8 cellular contexts compared by ENCODE assay signal in genomic region chr1:111739222-111739983, GRCh38. TPM values are rescaled to one million over a fixed set of nuclear protein-coding genes. Genes with fewer than 3 reads are reported as not detected.
DNase-seq lines count a peak whose midpoint lies in the region; ATAC-seq and TF ChIP-seq lines count a peak whose summit lies in the region.

Gene INKA2, minus strand, starts transcription at chr1:111739395. Its CDS starts 153 bp downstream, at chr1:111739242.

- peak; percentile 88 for ATAC-seq in HCT116
- peak; percentile 88 for ATAC-seq in omental fat pad (ENCODE audit: low FRiP score)

- BruUV-seq in HCT116 (replicated peaks; lab: Mats Ljungman, UMichigan): no TSS peak

- TF ChIP-seq RAD21 in HCT116 (IDR thresholded peaks at IDR 0.05; ENCODE audit: low read depth): no peak

- CTCF ChIA-PET in HCT116 (lab: Charles Lee): interaction anchor here (1.2 to 2.5 kb wide), 7 partner anchors 8 to 257 kb away, joined by 3 to 22 read pairs (median 5); no protein-coding TSS in a partner anchor

- TF ChIP-seq CTCF in GM06990 (IDR thresholded peaks at IDR 0.05; ENCODE audit: insufficient read depth, low read length, poor library complexity, severe bottlenecking): peak; percentile 12
- TF ChIP-seq CTCF in HCT116 (IDR thresholded peaks at IDR 0.05 in 2 of 3, conservative IDR thresholded peaks at IDR 0.05 in 1 of 3; ENCODE audit: borderline replicate concordance in 1 of 3, insufficient read depth in 1 of 3, low read depth in 2 of 3, low read length in 2 of 3): no peak
- no peak for TF ChIP-seq CTCF in MM.1S (IDR thresholded peaks at IDR 0.05; ENCODE audit: low read length)
- TF ChIP-seq CTCF in omental fat pad (IDR thresholded peaks at IDR 0.05): no peak
- TF ChIP-seq CTCF in thyroid gland (IDR thresholded peaks at IDR 0.05): no peak

- H3K9ac ChIP-seq in HCT116 (ENCODE audit: low read length) (peak within 1 kb of the TSS; percentile 49), MM.1S (ENCODE audit: low read length) (peak within 1 kb of the TSS; percentile 65; the same call in 1 of the 2 replicates)

- no peaks in the 10 kb centered on the region; the same call in 1 of the 2 replicates for H3K27me3 ChIP-seq in GM06990 (replicated peaks; ENCODE audit: control insufficient read depth, insufficient read depth, low read length)
- H3K27me3 ChIP-seq in HCT116 (ENCODE audit: insufficient read depth, low read length): peaks cover 4% of the 10 kb centered on the region; the same call in 1 of the 2 replicates
- H3K27me3 ChIP-seq in MM.1S (replicated peaks; ENCODE audit: insufficient read depth, low read length): no peaks in the 10 kb centered on the region
- no peaks in the 10 kb centered on the region for H3K27me3 ChIP-seq in thyroid gland

- in situ Hi-C loops in SK-MEL-5 (cut with HindIII; ENCODE audit: low pct_unique_long_range_greater_than_20kb, low sequenced_read_pairs): no loop called here

- WGBS in thyroid gland, 2 donors: 0 to 1% methylated on average over 11 to 35 of the region's 65 CpGs

- H3K9me2 ChIP-seq in HCT116 (ENCODE audit: insufficient read depth) (no peaks in the 10 kb centered on the region), MM.1S (replicated peaks; ENCODE audit: insufficient read depth, low read length) (no peaks in the 10 kb centered on the region)

- H3F3A ChIP-seq in MM.1S (ENCODE audit: insufficient read depth, low read length): peaks cover 10% of the 10 kb centered on the region; the same call in 1 of the 2 replicates

- peak; percentile 91 for DNase-seq in GM06990 (ENCODE audit: extremely low read depth, insufficient read length)
- peak; percentile 74 for DNase-seq in HCT116 (ENCODE audit: low read depth, low spot score)
- peak; percentile 80 for DNase-seq in MM.1S
- DNase-seq in SK-MEL-5 (ENCODE audit: low read depth, low spot score): peak; percentile 82
- peak; percentile 70 for DNase-seq in activated naive CD4-positive, alpha-beta T cell treated with anti-CD3 and anti-CD28 coated beads, Interleukin-2, amount 50 U/mL, for 16 hours
- DNase-seq in glomerular endothelial cell (ENCODE audit: extremely low read depth, low read depth, low spot score): no peak
- peak; percentile 50 for DNase-seq in omental fat pad (ENCODE audit: low spot score)
- DNase-seq in thyroid gland: peak; percentile 91

- no peaks in the 10 kb centered on the region for H3K9me3 ChIP-seq in HCT116 (ENCODE audit: control insufficient read depth in 1 of 2, insufficient read depth in 1 of 2, low read depth in 1 of 2, low read length in 2 of 2)
- H3K9me3 ChIP-seq in MM.1S (replicated peaks; ENCODE audit: insufficient read depth, low read length): no peaks in the 10 kb centered on the region
- H3K9me3 ChIP-seq in thyroid gland: no peaks in the 10 kb centered on the region

- no peaks in the 10 kb centered on the region for H4K20me1 ChIP-seq in HCT116 (ENCODE audit: insufficient read depth)
- H4K20me1 ChIP-seq in MM.1S (ENCODE audit: insufficient read depth, low read length): no peaks in the 10 kb centered on the region

- H3K4me2 ChIP-seq in HCT116 (ENCODE audit: low read length) (peak within 1 kb of the TSS; percentile 81), MM.1S (ENCODE audit: low read depth, low read length) (peak within 1 kb of the TSS; percentile 91)

- H3K79me2 ChIP-seq in HCT116 (ENCODE audit: insufficient read depth, low read length) (no peaks in the 10 kb centered on the region), MM.1S (ENCODE audit: low read length) (peaks cover 3% of the 10 kb centered on the region; the same call in 1 of the 2 replicates)

- TF ChIP-seq POLR2A in HCT116 (IDR thresholded peaks at IDR 0.05; ENCODE audit: borderline replicate concordance, extremely low read depth, insufficient read depth, insufficient read length) (peak; percentile 63), thyroid gland (IDR thresholded peaks at IDR 0.05) (peak in 1 of 2 donors; percentile 87)

- H3K4me1 ChIP-seq in HCT116 (ENCODE audit: control insufficient read depth in 1 of 2, insufficient read depth in 2 of 2, low read length in 2 of 2) (peaks cover 15 to 28% of the 10 kb centered on the region in 2 experiments; a peak in 3 of 4 replicates), MM.1S (ENCODE audit: low read length) (peaks cover 8% of the 10 kb centered on the region), thyroid gland (peaks cover 9 to 25% of the 10 kb centered on the region in 2 donors)

- RAD21 ChIA-PET in HCT116 (lab: Charles Lee; ENCODE audit: low non-redundant PET in 1 of 2, low total read pairs in 2 of 2, uncharacterized antibody in 2 of 2, unreplicated experiment in 2 of 2): interaction anchor here in 1 of 2 experiments (0.9 to 1.2 kb wide), 2 partner anchors 8 to 15 kb away, joined by 3 to 4 read pairs; no protein-coding TSS in a partner anchor

- H2AFZ ChIP-seq in HCT116 (ENCODE audit: low read depth, low read length, poor library complexity, severe bottlenecking) (peak within 1 kb of the TSS; percentile 82), MM.1S (ENCODE audit: low read length) (peak within 1 kb of the TSS; percentile 78)

- peak within 1 kb of the TSS; percentile 96 for H3K27ac ChIP-seq in HCT116 (ENCODE audit: low read depth, low read length)
- H3K27ac ChIP-seq in MM.1S (ENCODE audit: low read length): peak within 1 kb of the TSS; percentile 75
- H3K27ac ChIP-seq in thyroid gland: peak within 1 kb of the TSS; percentile 89 to 97 (median 96)

- intact Hi-C loops in HCT116 (cut with micrococcal nuclease): loop anchor here (1.0 kb wide), 1 partner anchor 16 kb away; the partner anchor contains the start of gene DDX20
- intact Hi-C loops in thyroid gland (cut with DNase I): no loop called here

- H3K36me3 ChIP-seq in GM06990 (ENCODE audit: control insufficient read depth, insufficient read depth, low read length) (no peaks in the 10 kb centered on the region; the same call in 1 of the 2 replicates), HCT116 (ENCODE audit: control insufficient read depth in 1 of 2, insufficient read depth in 2 of 2, low read length in 2 of 2) (no peaks in the 10 kb centered on the region), MM.1S (replicated peaks; ENCODE audit: insufficient read depth, low read length) (no peaks in the 10 kb centered on the region), thyroid gland (no peaks in the 10 kb centered on the region)

- POLR2A ChIA-PET in HCT116 (lab: Charles Lee): interaction anchor here (1.0 to 1.2 kb wide), 3 partner anchors 8 to 231 kb away, joined by 3 to 5 read pairs (median 4); no protein-coding TSS in a partner anchor

- H3K4me3 ChIP-seq in GM06990 (replicated peaks; ENCODE audit: low read depth, low read length) (peak within 1 kb of the TSS; percentile 74), HCT116 (replicated peaks in 1 of 2; ENCODE audit: low read depth in 1 of 2, low read length in 2 of 2) (peak within 1 kb of the TSS; percentile 53 to 59), MM.1S (ENCODE audit: low read length) (peak within 1 kb of the TSS; percentile 66), thyroid gland (replicated peaks in 1 of 3) (peak within 1 kb of the TSS; percentile 41 to 67 (median 64))

TF ChIP-seq in HCT116, 20 proteins besides CTCF, POLR2A, EP300 and RAD21 (continues in another document):
- no peak for TF ChIP-seq CEBPB (IDR thresholded peaks at IDR 0.05; ENCODE audit: low read depth)
- TF ChIP-seq EZH2phosphoT487 (IDR thresholded peaks at IDR 0.05; ENCODE audit: borderline replicate concordance): no peak
- no peak for TF ChIP-seq EZH2 (IDR thresholded peaks at IDR 0.05)
- TF ChIP-seq ELF1 (IDR thresholded peaks at IDR 0.05; ENCODE audit: borderline replicate concordance, low read depth): no peak
- TF ChIP-seq TCF7L2 (IDR thresholded peaks at IDR 0.05; ENCODE audit: borderline replicate concordance, extremely low read depth, insufficient read depth, insufficient read length): no peak
- TF ChIP-seq POLR2AphosphoS5 (IDR thresholded peaks at IDR 0.05; ENCODE audit: low read depth, low read length): peak; percentile 70
- no peak for TF ChIP-seq ZFX (IDR thresholded peaks at IDR 0.05)
- no peak for TF ChIP-seq JUND (IDR thresholded peaks at IDR 0.05)
- peak; percentile 89 for TF ChIP-seq MAX (IDR thresholded peaks at IDR 0.05)
- TF ChIP-seq EGR1 (IDR thresholded peaks at IDR 0.05; ENCODE audit: low read depth): 0 out of 2 replicates have a peak, but pooled peaks have one; percentile 9
- peak; percentile 71 for TF ChIP-seq SP1 (IDR thresholded peaks at IDR 0.05; ENCODE audit: low read depth)
- no peak for TF ChIP-seq ATF3 (IDR thresholded peaks at IDR 0.05)
- no peak for TF ChIP-seq ZBTB33 (IDR thresholded peaks at IDR 0.05; ENCODE audit: extremely low read depth, insufficient replicate concordance, low read length)
- peak; percentile 72; the same call in 1 of the 2 replicates for TF ChIP-seq CBX3 (IDR thresholded peaks at IDR 0.05; ENCODE audit: low read depth)
- TF ChIP-seq SRF (IDR thresholded peaks at IDR 0.05; ENCODE audit: low read depth): no peak

RNA-seq across cellular contexts. Expression of gene INKA2, which starts in this region (rescaled TPM):
- total RNA-seq in HCT116 (2021; ENCODE audit: unreplicated experiment) (4.0 TPM), glomerular endothelial cell (8.0 and 10.4 TPM in 2 replicates), omental fat pad (10 to 100 TPM in 1 of 4 donors, 1 to 10 TPM in 3; 2.1 to 21.3 (median 6.6) TPM), thyroid gland (1 to 10 TPM; 4.0 to 5.8 (median 4.4) TPM)
- polyA plus RNA-seq in HCT116 (2012): 0.72 and 1.7 TPM in 2 replicates
- 0.48 TPM in 1 of 2 replicates, not detected in the other for total RNA-seq in SK-MEL-5 (2014; rRNA removed; shearing (Covaris generic))
- 0.81 and 0.92 TPM in 2 replicates for polyA plus RNA-seq in SK-MEL-5 (2015; cell fraction: cytosol; rRNA removed)
- 1.0 and 1.8 TPM in 2 replicates for polyA plus RNA-seq in SK-MEL-5 (2015; cell fraction: nucleus; rRNA removed)
